In genomic region chr2:28684142-28684858, GRCh38 we compare ENCODE assay signal across 11 cellular contexts.
DNase-seq lines count a peak whose midpoint lies in the region; ATAC-seq and TF ChIP-seq lines count a peak whose summit lies in the region.
"Had no signal": no experiment of that assay in that cellular context is flagged by ENCODE, and none has a peak within 500 bp of the region (broad histone marks: within the 10 kb centered on the region; RNA-seq: fewer than 3 reads in every experiment).

No MANE protein-coding gene starts in this region.

- no TSS peak for BruUV-seq in OCI-LY7 (replicated peaks; lab: Mats Ljungman, UMichigan)

- peaks cover 29% of the 10 kb centered on the region for H3K4me1 Mint-ChIP-seq in activated CD8-positive, alpha-beta T cell treated with anti-CD3 and anti-CD28 coated beads, Interleukin-2, amount 10 ng/mL, durations not matched to agents 7 days and 5 days (ENCODE audit: low read depth)
- H3K4me1 Mint-ChIP-seq in activated CD8-positive, alpha-beta T cell treated with anti-CD3 and anti-CD28 coated beads for 36 hours (ENCODE audit: low read depth), result peaks cover 39% of the 10 kb centered on the region
- peaks cover 51% of the 10 kb centered on the region for H3K4me1 Mint-ChIP-seq in stimulated activated effector memory CD8-positive, alpha-beta T cell treated with anti-CD3 and anti-CD28 coated beads, Interleukin-12 subunit alpha, Interleukin-12 subunit beta, amount 100 ng/mL, for 72 hours

- H3K27ac ChIP-seq in gastroesophageal sphincter (peak overlapping the region; percentile 10 to 88 (median 82)), OCI-LY7 (ENCODE audit: low read depth, low read length, poor library complexity, severe bottlenecking) (no peak overlapping the region)

- peak overlapping the region; percentile 1 for H3K27ac Mint-ChIP-seq in activated CD8-positive, alpha-beta T cell treated with anti-CD3 and anti-CD28 coated beads, Interleukin-2, amount 10 ng/mL, durations not matched to agents 7 days and 5 days
- H3K27ac Mint-ChIP-seq in activated CD8-positive, alpha-beta T cell treated with anti-CD3 and anti-CD28 coated beads for 36 hours, result no peak overlapping the region
- peak overlapping the region; percentile 6 for H3K27ac Mint-ChIP-seq in stimulated activated effector memory CD8-positive, alpha-beta T cell treated with anti-CD3 and anti-CD28 coated beads, Interleukin-12 subunit alpha, Interleukin-12 subunit beta, amount 100 ng/mL, for 72 hours

- no peaks in the 10 kb centered on the region for H4K20me1 ChIP-seq in OCI-LY7 (ENCODE audit: insufficient read depth, low read length)

- H2AFZ ChIP-seq in OCI-LY7 (ENCODE audit: low read length), result no peak overlapping the region

- no peak for TF ChIP-seq EP300 in gastroesophageal sphincter (IDR thresholded peaks at IDR 0.05)

- intact Hi-C loops in activated CD8-positive, alpha-beta T cell treated with anti-CD3 and anti-CD28 coated beads for 36 hours (cut with micrococcal nuclease), result loop anchor here (5.0 kb wide), 1 partner anchor 62 kb away; no protein-coding TSS in a partner anchor
- intact Hi-C loops in OCI-LY7 (cut with micrococcal nuclease; ENCODE audit: unreplicated experiment), result no loop called here

- no peak for TF ChIP-seq CTCF in activated CD8-positive, alpha-beta T cell treated with anti-CD3 and anti-CD28 coated beads for 36 hours (IDR thresholded peaks at IDR 0.05)
- no peak for TF ChIP-seq CTCF in gastroesophageal sphincter (IDR thresholded peaks at IDR 0.05)
- no peak for TF ChIP-seq CTCF in OCI-LY7 (conservative IDR thresholded peaks at IDR 0.05; ENCODE audit: low read length)

- H3K9me2 ChIP-seq in OCI-LY7 (ENCODE audit: insufficient read depth, low read length), result no peaks in the 10 kb centered on the region

- H3K79me2 ChIP-seq in OCI-LY7 (ENCODE audit: insufficient read depth, low read depth, low read length), result no peaks in the 10 kb centered on the region

- no peaks in the 10 kb centered on the region for H3K27me3 ChIP-seq in gastroesophageal sphincter

- no peak for DNase-seq in activated CD8-positive, alpha-beta T cell treated with anti-CD3 and anti-CD28 coated beads, Interleukin-2, amount 10 ng/mL, durations not matched to agents 7 days and 5 days
- DNase-seq in activated CD8-positive, alpha-beta T cell treated with anti-CD3 and anti-CD28 coated beads for 36 hours, result no peak
- DNase-seq in NCI-H82 (lab: John Stamatoyannopoulos, UW) (peak; percentile 87), OCI-LY7 (ENCODE audit: low spot score) (no peak)
- DNase-seq in stimulated activated effector memory CD8-positive, alpha-beta T cell treated with anti-CD3 and anti-CD28 coated beads, Interleukin-12 subunit alpha, Interleukin-12 subunit beta, amount 100 ng/mL, for 72 hours (ENCODE audit: low spot score in 2 of 2), result no peak
- no peak for DNase-seq in stimulated activated naive CD4-positive, alpha-beta T cell (lab: John Stamatoyannopoulos, UW)
- DNase-seq: effector CD4-positive, alpha-beta T cell; glutamatergic neuron; substantia nigra had no signal

- POLR2A ChIA-PET in activated CD8-positive, alpha-beta T cell treated with anti-CD3 and anti-CD28 coated beads, Interleukin-2, amount 10 ng/mL, durations not matched to agents 7 days and 5 days (lab: Charles Lee), result no interaction called here
- POLR2A ChIA-PET in activated CD8-positive, alpha-beta T cell treated with anti-CD3 and anti-CD28 coated beads for 36 hours (lab: Charles Lee), result interaction anchor here (0.6 to 1.3 kb wide), 2 partner anchors 14 to 57 kb away, joined by 3 to 4 read pairs; no protein-coding TSS in a partner anchor
- POLR2A ChIA-PET in OCI-LY7 (lab: Charles Lee), result no interaction called here

- H3K9me3 ChIP-seq in gastroesophageal sphincter (no peaks in the 10 kb centered on the region), OCI-LY7 (ENCODE audit: low read length) (no peaks in the 10 kb centered on the region)

- no peaks in the 10 kb centered on the region for H3K9me3 Mint-ChIP-seq in activated CD8-positive, alpha-beta T cell treated with anti-CD3 and anti-CD28 coated beads, Interleukin-2, amount 10 ng/mL, durations not matched to agents 7 days and 5 days (ENCODE audit: insufficient read depth)
- H3K9me3 Mint-ChIP-seq in activated CD8-positive, alpha-beta T cell treated with anti-CD3 and anti-CD28 coated beads for 36 hours, result no peaks in the 10 kb centered on the region
- no peaks in the 10 kb centered on the region for H3K9me3 Mint-ChIP-seq in stimulated activated effector memory CD8-positive, alpha-beta T cell treated with anti-CD3 and anti-CD28 coated beads, Interleukin-12 subunit alpha, Interleukin-12 subunit beta, amount 100 ng/mL, for 72 hours

- H3K4me1 ChIP-seq in gastroesophageal sphincter (peaks cover 9 to 55% (median 33%) of the 10 kb centered on the region in 3 donors), OCI-LY7 (ENCODE audit: insufficient read depth, low read length, poor library complexity, severe bottlenecking) (no peaks in the 10 kb centered on the region)

- H3K4me2 ChIP-seq in OCI-LY7 (ENCODE audit: low read length), result no peak overlapping the region

- H3K36me3 ChIP-seq in gastroesophageal sphincter, result no peaks in the 10 kb centered on the region
- H3K36me3 ChIP-seq in OCI-LY7 (ENCODE audit: insufficient read depth, low read length), result no peaks in the 10 kb centered on the region

- no peak overlapping the region for H3K4me3 Mint-ChIP-seq in activated CD8-positive, alpha-beta T cell treated with anti-CD3 and anti-CD28 coated beads, Interleukin-2, amount 10 ng/mL, durations not matched to agents 7 days and 5 days
- H3K4me3 Mint-ChIP-seq in activated CD8-positive, alpha-beta T cell treated with anti-CD3 and anti-CD28 coated beads for 36 hours, result no peak overlapping the region
- H3K4me3 Mint-ChIP-seq in stimulated activated effector memory CD8-positive, alpha-beta T cell treated with anti-CD3 and anti-CD28 coated beads, Interleukin-12 subunit alpha, Interleukin-12 subunit beta, amount 100 ng/mL, for 72 hours, result no peak overlapping the region

- 89 to 91% methylated on average over 5 to 11 of the region's 13 CpGs for WGBS in gastroesophageal sphincter (ENCODE audit: low coverage in 1 of 2), 2 donors

- no peak overlapping the region for H3K4me3 ChIP-seq in gastroesophageal sphincter
- no peak overlapping the region for H3K4me3 ChIP-seq in OCI-LY7 (ENCODE audit: low read depth, low read length, poor library complexity, severe bottlenecking)

- no peak for TF ChIP-seq POLR2A in gastroesophageal sphincter (IDR thresholded peaks at IDR 0.05)

- no peaks in the 10 kb centered on the region for H3K36me3 Mint-ChIP-seq in activated CD8-positive, alpha-beta T cell treated with anti-CD3 and anti-CD28 coated beads, Interleukin-2, amount 10 ng/mL, durations not matched to agents 7 days and 5 days (ENCODE audit: low read depth)
- H3K36me3 Mint-ChIP-seq in activated CD8-positive, alpha-beta T cell treated with anti-CD3 and anti-CD28 coated beads for 36 hours (ENCODE audit: low read depth), result no peaks in the 10 kb centered on the region
- no peaks in the 10 kb centered on the region for H3K36me3 Mint-ChIP-seq in stimulated activated effector memory CD8-positive, alpha-beta T cell treated with anti-CD3 and anti-CD28 coated beads, Interleukin-12 subunit alpha, Interleukin-12 subunit beta, amount 100 ng/mL, for 72 hours

- H3K27me3 Mint-ChIP-seq in activated CD8-positive, alpha-beta T cell treated with anti-CD3 and anti-CD28 coated beads, Interleukin-2, amount 10 ng/mL, durations not matched to agents 7 days and 5 days (ENCODE audit: low read depth), result no peaks in the 10 kb centered on the region
- H3K27me3 Mint-ChIP-seq in activated CD8-positive, alpha-beta T cell treated with anti-CD3 and anti-CD28 coated beads for 36 hours, result no peaks in the 10 kb centered on the region

- CTCF ChIA-PET in activated CD8-positive, alpha-beta T cell treated with anti-CD3 and anti-CD28 coated beads, Interleukin-2, amount 10 ng/mL, durations not matched to agents 7 days and 5 days (lab: Charles Lee), result interaction anchor here (1.4 kb wide), 1 partner anchor 89 kb away, joined by 3 read pairs; no protein-coding TSS in a partner anchor
- CTCF ChIA-PET in activated CD8-positive, alpha-beta T cell treated with anti-CD3 and anti-CD28 coated beads for 36 hours (lab: Charles Lee), result interaction anchor here (0.8 to 1.8 kb wide), 2 partner anchors 63 to 90 kb away, joined by 3 to 5 read pairs; no protein-coding TSS in a partner anchor
- CTCF ChIA-PET in OCI-LY7 (lab: Charles Lee; ENCODE audit: unreplicated experiment), result no interaction called here

- no peak for ATAC-seq in activated CD8-positive, alpha-beta T cell treated with anti-CD3 and anti-CD28 coated beads, Interleukin-2, amount 10 ng/mL, durations not matched to agents 7 days and 5 days
- no peak for ATAC-seq in activated CD8-positive, alpha-beta T cell treated with anti-CD3 and anti-CD28 coated beads for 36 hours
- no peak for ATAC-seq in gastroesophageal sphincter
- no peak for ATAC-seq in stimulated activated effector memory CD8-positive, alpha-beta T cell treated with anti-CD3 and anti-CD28 coated beads, Interleukin-12 subunit alpha, Interleukin-12 subunit beta, amount 100 ng/mL, for 72 hours
- no peak for ATAC-seq in GM19395 (IDR thresholded peaks at IDR 0.05; ENCODE audit: unreplicated experiment)
